In genomic region chr21:38488640-38489282, GRCh38 we compare ENCODE assay signal across 14 cellular contexts. TPM values are rescaled to one million over a fixed set of nuclear protein-coding genes. Genes with fewer than 3 reads are reported as not detected.
DNase-seq lines count a peak whose midpoint lies in the region; ATAC-seq and TF ChIP-seq lines count a peak whose summit lies in the region.
"Had no signal": no experiment of that assay in that cellular context is flagged by ENCODE, and none has a peak within 500 bp of the region (broad histone marks: within the 10 kb centered on the region; RNA-seq: fewer than 3 reads in every experiment).

No MANE protein-coding gene starts in this region.

- H3K36me3 ChIP-seq in heart right ventricle, result no peaks in the 10 kb centered on the region
- H3K36me3 ChIP-seq in right atrium auricular region, result no peaks in the 10 kb centered on the region
- no peaks in the 10 kb centered on the region for H3K36me3 ChIP-seq in upper lobe of left lung

- 51 to 66% methylated on average over 11 of the region's 11 CpGs for WGBS in heart right ventricle, 2 donors
- 44 to 51% methylated on average over 11 of the region's 11 CpGs for WGBS in upper lobe of left lung, 2 donors

- H3K27ac ChIP-seq in heart right ventricle (peak overlapping the region in 6 of 10 donors; percentile 7 to 72 (median 44)), right atrium auricular region (peak overlapping the region in 1 of 2 donors; percentile 27), upper lobe of left lung (peak overlapping the region in 3 of 4 donors; percentile 45 to 86 (median 82))

- H3K4me1 ChIP-seq in heart right ventricle (peaks cover 0 to 96% (median 72%) of the 10 kb centered on the region in 9 donors), right atrium auricular region (peaks cover 0 to 13% of the 10 kb centered on the region in 2 donors), upper lobe of left lung (peaks cover 18 to 49% (median 37%) of the 10 kb centered on the region in 4 donors)

- TF ChIP-seq POLR2A in upper lobe of left lung (IDR thresholded peaks at IDR 0.05), result no peak

- no peaks in the 10 kb centered on the region for H3K9me3 Mint-ChIP-seq in MCF 10A (ENCODE audit: unreplicated experiment)
- H3K9me3 Mint-ChIP-seq in activated CD8-positive, alpha-beta memory T cell treated with anti-CD3 and anti-CD28 coated beads, Interleukin-2, amount 10 ng/mL, durations not matched to agents 7 days and 5 days (ENCODE audit: low read depth), result no peaks in the 10 kb centered on the region
- H3K9me3 Mint-ChIP-seq: activated T-helper 2 cell treated with anti-CD3 and anti-CD28 coated beads, Interferon-gamma antibody, Interleukin-2, Interleukin-4, amounts not matched to agents 10 μg/mL and 5 μg/mL and 100 μg/mL, durations not matched to agents 14 hours and 24 hours and 36 hours; effector memory CD8-positive, alpha-beta T cell; memory B cell had no signal

- CTCF ChIA-PET in MCF 10A (lab: Yijun Ruan, JAX), result no interaction called here
- CTCF ChIA-PET in activated CD8-positive, alpha-beta memory T cell treated with anti-CD3 and anti-CD28 coated beads, Interleukin-2, amount 10 ng/mL, durations not matched to agents 7 days and 5 days (lab: Charles Lee), result no interaction called here

- H3K27me3 ChIP-seq in heart right ventricle (no peaks in the 10 kb centered on the region), right atrium auricular region (no peaks in the 10 kb centered on the region), upper lobe of left lung (no peaks in the 10 kb centered on the region)

- intact Hi-C loops in heart right ventricle (cut with DNase I), result loop anchor here in 1 of 10 donors (5.0 kb wide), 1 partner anchor 46 kb away; no protein-coding TSS in a partner anchor
- intact Hi-C loops in MCF 10A (cut with micrococcal nuclease), result loop anchor here (10.0 kb wide), 1 partner anchor 104 kb away; no protein-coding TSS in a partner anchor

- no peaks in the 10 kb centered on the region for H3K27me3 Mint-ChIP-seq in MCF 10A (ENCODE audit: insufficient read depth, unreplicated experiment)
- H3K27me3 Mint-ChIP-seq in activated CD8-positive, alpha-beta memory T cell treated with anti-CD3 and anti-CD28 coated beads, Interleukin-2, amount 10 ng/mL, durations not matched to agents 7 days and 5 days, result peaks cover 21% of the 10 kb centered on the region

- peak overlapping the region; percentile 47 for H3K27ac Mint-ChIP-seq in MCF 10A (ENCODE audit: low read depth, unreplicated experiment)
- H3K27ac Mint-ChIP-seq in activated CD8-positive, alpha-beta memory T cell treated with anti-CD3 and anti-CD28 coated beads, Interleukin-2, amount 10 ng/mL, durations not matched to agents 7 days and 5 days, result no peak overlapping the region
- H3K27ac Mint-ChIP-seq: activated T-helper 2 cell treated with anti-CD3 and anti-CD28 coated beads, Interferon-gamma antibody, Interleukin-2, Interleukin-4, amounts not matched to agents 10 μg/mL and 5 μg/mL and 100 μg/mL, durations not matched to agents 14 hours and 24 hours and 36 hours; effector memory CD8-positive, alpha-beta T cell; memory B cell had no signal

- BruUV-seq in MCF 10A (replicated peaks; lab: Mats Ljungman, UMichigan), result no TSS peak

- peak overlapping the region; percentile 29 for H3K4me3 Mint-ChIP-seq in MCF 10A (ENCODE audit: unreplicated experiment)
- no peak overlapping the region for H3K4me3 Mint-ChIP-seq in activated CD8-positive, alpha-beta memory T cell treated with anti-CD3 and anti-CD28 coated beads, Interleukin-2, amount 10 ng/mL, durations not matched to agents 7 days and 5 days
- H3K4me3 Mint-ChIP-seq: effector memory CD8-positive, alpha-beta T cell; memory B cell had no signal

- peak in 2 of 4 donors; percentile 39 to 71 for TF ChIP-seq EP300 in upper lobe of left lung (IDR thresholded peaks at IDR 0.05)

- no peak overlapping the region for H3K4me3 ChIP-seq in heart right ventricle
- no peak overlapping the region for H3K4me3 ChIP-seq in right atrium auricular region
- no peak overlapping the region for H3K4me3 ChIP-seq in upper lobe of left lung

- TF ChIP-seq CTCF in heart right ventricle (IDR thresholded peaks at IDR 0.05) (no peak), right atrium auricular region (IDR thresholded peaks at IDR 0.05) (no peak), MCF 10A (IDR thresholded peaks at IDR 0.05; ENCODE audit: unreplicated experiment) (no peak), upper lobe of left lung (IDR thresholded peaks at IDR 0.05) (no peak)

- POLR2A ChIA-PET in MCF 10A (lab: Yijun Ruan, JAX), result interaction anchor here (0.5 to 1.3 kb wide), 5 partner anchors 10 to 695 kb away, joined by 3 to 7 read pairs (median 4); no protein-coding TSS in a partner anchor

- H3K4me1 Mint-ChIP-seq in MCF 10A (ENCODE audit: insufficient read depth, unreplicated experiment), result peaks cover 27% of the 10 kb centered on the region
- H3K4me1 Mint-ChIP-seq in activated CD8-positive, alpha-beta memory T cell treated with anti-CD3 and anti-CD28 coated beads, Interleukin-2, amount 10 ng/mL, durations not matched to agents 7 days and 5 days, result no peaks in the 10 kb centered on the region
- H3K4me1 Mint-ChIP-seq: memory B cell had no signal

- H3K36me3 Mint-ChIP-seq in MCF 10A (ENCODE audit: insufficient read depth, unreplicated experiment), result no peaks in the 10 kb centered on the region
- no peaks in the 10 kb centered on the region for H3K36me3 Mint-ChIP-seq in activated CD8-positive, alpha-beta memory T cell treated with anti-CD3 and anti-CD28 coated beads, Interleukin-2, amount 10 ng/mL, durations not matched to agents 7 days and 5 days
- H3K36me3 Mint-ChIP-seq: memory B cell had no signal

- ATAC-seq in heart right ventricle (peak in 6 of 8 donors; percentile 38 to 65 (median 58)), left lobe of liver (peak; percentile 59), upper lobe of left lung (ENCODE audit: low FRiP score in 2 of 2) (no peak), GM21360 (IDR thresholded peaks at IDR 0.05; ENCODE audit: unreplicated experiment) (no peak)
- no peak for ATAC-seq in activated CD8-positive, alpha-beta memory T cell treated with anti-CD3 and anti-CD28 coated beads, Interleukin-2, amount 10 ng/mL, durations not matched to agents 7 days and 5 days
- ATAC-seq: effector memory CD8-positive, alpha-beta T cell had no signal

- no peaks in the 10 kb centered on the region for H3K9me3 ChIP-seq in heart right ventricle
- no peaks in the 10 kb centered on the region for H3K9me3 ChIP-seq in right atrium auricular region
- H3K9me3 ChIP-seq in upper lobe of left lung, result no peaks in the 10 kb centered on the region

- DNase-seq in heart right ventricle (no peak), right atrium auricular region (ENCODE audit: low spot score) (no peak), MCF 10A (ENCODE audit: unreplicated experiment) (peak; percentile 66), left lobe of liver (ENCODE audit: low spot score) (no peak), upper lobe of left lung (no peak), T-helper 9 cell (no peak)
- DNase-seq in activated CD8-positive, alpha-beta memory T cell treated with anti-CD3 and anti-CD28 coated beads, Interleukin-2, amount 10 ng/mL, durations not matched to agents 7 days and 5 days, result no peak
- DNase-seq: ACHN; effector memory CD8-positive, alpha-beta T cell; NCI-H2171; SW 1271 had no signal

RNA-seq across cellular contexts. Expression of gene ERG, which starts 9.5 kb away (rescaled TPM):
- total RNA-seq in heart right ventricle, result 10 to 100 TPM; 10.7 to 30.5 (median 16.5) TPM
- polyA plus RNA-seq in heart right ventricle, result 10 to 100 TPM in 1 of 2 donors, 1 to 10 TPM in 1; 9.5 to 10.2 TPM
- total RNA-seq in right atrium auricular region, result 10 to 100 TPM in 1 of 2 donors, 1 to 10 TPM in 1; 6.3 to 13.2 TPM
- total RNA-seq in MCF 10A (2022), result not detected in 2 replicates
- total RNA-seq in left lobe of liver, result 4.0 TPM
- 10 to 100 TPM; 14.7 to 38.9 (median 18.1) TPM for total RNA-seq in upper lobe of left lung
- total RNA-seq in activated CD8-positive, alpha-beta memory T cell treated with anti-CD3 and anti-CD28 coated beads, Interleukin-2, amount 10 ng/mL, durations not matched to agents 7 days and 5 days, result not detected

Comparison
In these comparisons a context has a peak if more than half of its experiments do, and no peak if none do; other contexts are left out.
1. ATAC-seq: peak in heart right ventricle (6 of 8) and left lobe of liver (single experiment); none in upper lobe of left lung (0 of 2), activated CD8-positive, alpha-beta memory T cell treated with anti-CD3 and anti-CD28 coated beads, Interleukin-2, amount 10 ng/mL, durations not matched to agents 7 days and 5 days (single experiment) and GM21360 (single experiment).